5 cellular contexts compared by ENCODE assay signal in genomic region chr2:89814359-89814758, GRCh38.
DNase-seq lines count a peak whose midpoint lies in the region; ATAC-seq, FAIRE-seq and TF ChIP-seq lines count a peak whose summit lies in the region.
"Not testable (repeated sequence)": the region's sequence is repeated elsewhere in the genome, so short reads cannot be mapped to it uniquely, and the experiment has no call there.

No MANE protein-coding gene starts in this region.

- 2% methylated on average over 16 of the region's 16 CpGs for WGBS in K562 (ENCODE audit: insufficient coverage, low coverage, missing lambda C conversion rate)
- WGBS in endodermal cell (ENCODE audit: insufficient coverage in 1 of 2, insufficient read length in 1 of 2), 2 experiments = 87 to 88% methylated on average over 16 of the region's 16 CpGs
- 43% methylated on average over 16 of the region's 16 CpGs for WGBS in HepG2 (ENCODE audit: low lambda C conversion rate)
- 100% methylated on average over 16 of the region's 16 CpGs for WGBS in mesendoderm (ENCODE audit: extremely low coverage, insufficient coverage, low lambda C conversion rate)

- not testable (repeated sequence) for DNase-seq in K562 (ENCODE audit: extremely low read depth in 1 of 4, low spot score in 3 of 4); endodermal cell; HepG2 (ENCODE audit: low spot score); mesendoderm

- not testable (repeated sequence) for H3K4ac ChIP-seq in mesendoderm (ENCODE audit: low read depth, low read length)

- H3K9ac ChIP-seq in HUES48 (ENCODE audit: low read depth, low read length); K562 (ENCODE audit: insufficient read depth in 1 of 2, low read depth in 2 of 2, low read length in 2 of 2); endodermal cell (ENCODE audit: extremely low read depth, low read length, poor library complexity, severe bottlenecking); HepG2 (ENCODE audit: insufficient read depth, low read depth, low read length); mesendoderm (ENCODE audit: low read length): not testable (repeated sequence)

- H3K9me1 ChIP-seq in K562 (ENCODE audit: control insufficient read depth, insufficient read depth, low read length) = not testable (repeated sequence)

- not testable (repeated sequence) for ATAC-seq in K562, HepG2

- H3K4me3 Mint-ChIP-seq in endodermal cell = not testable (repeated sequence)

- H4K20me1 ChIP-seq in K562 (replicated peaks; ENCODE audit: control insufficient read depth, insufficient read depth, low read length); HepG2 (ENCODE audit: insufficient read depth, low read length): not testable (repeated sequence)

- not testable (repeated sequence) for H3K9me3 Mint-ChIP-seq in endodermal cell

- not testable (repeated sequence) for H4K8ac ChIP-seq in mesendoderm (ENCODE audit: low read depth, low read length)

- FAIRE-seq in K562 (lab: Jason Lieb, UNC); HepG2 (lab: Jason Lieb, UNC): not testable (repeated sequence)

- not testable (repeated sequence) for H2BK15ac ChIP-seq in mesendoderm (replicated peaks; ENCODE audit: low read depth)

- not testable (repeated sequence) for H3K4me1 ChIP-seq in HUES48 (ENCODE audit: control insufficient read depth, insufficient read depth, low read length); K562 (replicated peaks in 1 of 2; ENCODE audit: control insufficient read depth in 2 of 2, insufficient read depth in 2 of 2, low read length in 2 of 2); endodermal cell (ENCODE audit: control insufficient read depth, insufficient read depth, low read length); HepG2 (ENCODE audit: insufficient read depth, low read length); mesendoderm (ENCODE audit: control insufficient read depth, low read depth, low read length)

- H3K18ac ChIP-seq in mesendoderm (ENCODE audit: low read length) = not testable (repeated sequence)

- not testable (repeated sequence) for H2BK5ac ChIP-seq in mesendoderm (ENCODE audit: low read length)

- not testable (repeated sequence) for H3K9me3 ChIP-seq in HUES48 (ENCODE audit: control insufficient read depth, insufficient read depth, low read length); endodermal cell (ENCODE audit: control insufficient read depth, low read length); HepG2 (ENCODE audit: low read length)
- H3K9me3 ChIP-seq in K562 (replicated peaks; ENCODE audit: control insufficient read depth, insufficient read depth, low read depth, low read length) = peaks cover 12% of the 10 kb centered on the region; the same call in 1 of the 2 replicates

- H3K27ac Mint-ChIP-seq in endodermal cell = not testable (repeated sequence)

- not testable (repeated sequence) for H4K5ac ChIP-seq in mesendoderm (ENCODE audit: low read length)

- BruUV-seq in K562 (replicated peaks; lab: Mats Ljungman, UMichigan); HepG2 (replicated peaks; lab: Mats Ljungman, UMichigan): not testable (repeated sequence)

- not testable (repeated sequence) for H2AFZ ChIP-seq in K562 (ENCODE audit: low read depth, low read length); HepG2 (ENCODE audit: low read length)

- not testable (repeated sequence) for TF ChIP-seq RAD21 in K562 (CRISPR knock-in tag; conservative IDR thresholded peaks at IDR 0.05 in 1 of 2, IDR thresholded peaks at IDR 0.05 in 1 of 2); HepG2 (CRISPR knock-in tag; IDR thresholded peaks at IDR 0.05)

- in situ Hi-C loops in K562 (cut with MboI); HepG2 (cut with HindIII; ENCODE audit: extremely low pct_ligation_motif_present, low pct_unique_long_range_greater_than_20kb): not testable (repeated sequence)

- H3K79me2 ChIP-seq in K562 (ENCODE audit: control insufficient read depth, insufficient read depth, low read length); HepG2 (ENCODE audit: insufficient read depth, low read length); mesendoderm (ENCODE audit: control insufficient read depth, insufficient read depth, low read length): not testable (repeated sequence)

- H3K36me3 ChIP-seq in HUES48 (ENCODE audit: control insufficient read depth, insufficient read depth, low read length); K562 (ENCODE audit: control insufficient read depth, insufficient read depth, low read length); endodermal cell (ENCODE audit: control insufficient read depth, insufficient read depth, low read length); HepG2 (replicated peaks in 1 of 2; ENCODE audit: control insufficient read depth in 1 of 2, insufficient read depth in 2 of 2, low read length in 2 of 2); mesendoderm (ENCODE audit: control insufficient read depth, insufficient read depth, low read length): not testable (repeated sequence)

- H2AK5ac ChIP-seq in mesendoderm (ENCODE audit: low read length) = not testable (repeated sequence)

- not testable (repeated sequence) for TF ChIP-seq CTCF in K562 (IDR thresholded peaks at IDR 0.05 in 2 of 3, conservative IDR thresholded peaks at IDR 0.05 in 1 of 3; ENCODE audit: insufficient read depth in 2 of 3, low read depth in 1 of 3, low read length in 3 of 3); endodermal cell (conservative IDR thresholded peaks at IDR 0.05); HepG2 (CRISPR knock-in tag; IDR thresholded peaks at IDR 0.05)

- not testable (repeated sequence) for H3K23ac ChIP-seq in mesendoderm (ENCODE audit: low read length)

- peaks cover 42% of the 10 kb centered on the region for H3K36me3 Mint-ChIP-seq in endodermal cell (ENCODE audit: low read depth)

- not testable (repeated sequence) for H3K27me3 ChIP-seq in HUES48 (ENCODE audit: control insufficient read depth, insufficient read depth, low read length); K562 (ENCODE audit: control insufficient read depth in 2 of 2, insufficient read depth in 2 of 2, low read length in 2 of 2); endodermal cell (ENCODE audit: control insufficient read depth, insufficient read depth, low read length, poor library complexity, severe bottlenecking); HepG2 (ENCODE audit: control insufficient read depth in 1 of 2, insufficient read depth in 2 of 2, low read length in 2 of 2); mesendoderm (ENCODE audit: insufficient read depth, low read length, poor library complexity)

- H3K27ac ChIP-seq in HUES48 (ENCODE audit: low read depth, low read length); K562 (ENCODE audit: extremely low read depth, low read depth, low read length); endodermal cell (ENCODE audit: low read depth, low read length); HepG2 (ENCODE audit: extremely low read length, insufficient read depth, low read length); mesendoderm (ENCODE audit: low read depth, low read length): not testable (repeated sequence)

- H3K4me2 ChIP-seq in K562 (ENCODE audit: insufficient read depth, low read length); HepG2 (ENCODE audit: low read depth, low read length); mesendoderm (ENCODE audit: low read length): not testable (repeated sequence)

- not testable (repeated sequence) for H3K27me3 Mint-ChIP-seq in endodermal cell (ENCODE audit: insufficient read depth)

- H3K4me3 ChIP-seq in HUES48 (ENCODE audit: low read depth, low read length) = peak overlapping the region; percentile 2; the same call in 1 of the 2 replicates
- H3K4me3 ChIP-seq in K562; HepG2 (replicated peaks in 1 of 3; ENCODE audit: insufficient read depth in 1 of 3, low read depth in 2 of 3, low read length in 3 of 3): not testable (repeated sequence)
- H3K4me3 ChIP-seq in endodermal cell (ENCODE audit: low read length) = peak overlapping the region; percentile 45
- H3K4me3 ChIP-seq in mesendoderm (ENCODE audit: low read length) = peak overlapping the region; percentile 14

- POLR2A ChIA-PET in K562 (lab: Yijun Ruan, JAX); HepG2 (lab: Yijun Ruan, JAX): not testable (repeated sequence)

- CTCF ChIA-PET in K562 (lab: Yijun Ruan, JAX; ENCODE audit: low intra/inter-chr PET ratio); HepG2 (lab: Yijun Ruan, JAX; ENCODE audit: low intra/inter-chr PET ratio, low total read pairs): not testable (repeated sequence)

- H2BK120ac ChIP-seq in mesendoderm (ENCODE audit: low read depth, low read length) = not testable (repeated sequence)

- H3K4me1 Mint-ChIP-seq in endodermal cell = not testable (repeated sequence)

- intact Hi-C loops in K562 (cut with micrococcal nuclease); HepG2 (cut with micrococcal nuclease; ENCODE audit: unreplicated experiment): not testable (repeated sequence)

- not testable (repeated sequence) for H3K79me1 ChIP-seq in mesendoderm (ENCODE audit: low read length)

- not testable (repeated sequence) for TF ChIP-seq EP300 in K562 (IDR thresholded peaks at IDR 0.05; ENCODE audit: low read length); HepG2 (IDR thresholded peaks at IDR 0.05; ENCODE audit: low read depth in 2 of 2, low read length in 2 of 2); HepG2 (CRISPR knock-in tag; IDR thresholded peaks at IDR 0.05; ENCODE audit: borderline replicate concordance)

- TF ChIP-seq POLR2A in K562 (conservative IDR thresholded peaks at IDR 0.05); HepG2 (IDR thresholded peaks at IDR 0.05; ENCODE audit: insufficient read depth in 1 of 2, low read depth in 2 of 2, low read length in 2 of 2): not testable (repeated sequence)

- not testable (repeated sequence) for H3K56ac ChIP-seq in mesendoderm (ENCODE audit: low read length)

TF ChIP-seq in K562, 482 proteins besides CTCF, POLR2A, EP300 and RAD21:
- peak; percentile 9 for TF ChIP-seq BRD9 (IDR thresholded peaks at IDR 0.05; ENCODE audit: low read depth, partially characterized antibody)
TF ChIP-seq in K562: peak in this region for 1; not testable (repeated sequence) for 481.

TF ChIP-seq in HepG2, 621 proteins besides CTCF, POLR2A, EP300 and RAD21:
- TF ChIP-seq PHB2 (IDR thresholded peaks at IDR 0.05; ENCODE audit: partially characterized antibody) (peak; percentile 8), SCMH1 (CRISPR knock-in tag; IDR thresholded peaks at IDR 0.05; ENCODE audit: borderline replicate concordance) (0 out of 2 replicates have a peak, but pooled peaks have one; percentile 60)
